In genomic region chr10:123519861-123520260, GRCh38 we compare ENCODE assay signal across 18 cellular contexts.
"Had no signal": no experiment of that assay in that cellular context is flagged by ENCODE, and none has a peak within 500 bp of the region (broad histone marks: within the 10 kb centered on the region; RNA-seq: fewer than 3 reads in every experiment).

No MANE protein-coding gene starts in this region.

- H3K4me3 ChIP-seq: gastrocnemius medialis, heart right ventricle, left lung, lower lobe of right lung, prostate gland, right lobe of liver, tibial artery, upper lobe of right lung had no signal

- H3K27me3 ChIP-seq: gastrocnemius medialis, right lobe of liver, upper lobe of right lung had no signal

- DNase-seq: cerebellar nuclear complex; effector CD4-positive, alpha-beta T cell; gastrocnemius medialis; heart right ventricle; hypothalamus; left lung; lower lobe of right lung; natural killer cell; nucleus accumbens; right lobe of liver; stimulated activated CD4-positive, alpha-beta T cell treated with anti-CD3 and anti-CD28 coated beads, Interleukin-4, amount 100 ng/mL, for 24 hours; tibial artery; upper lobe of right lung had no signal

- H3K4me1 ChIP-seq: gastrocnemius medialis, heart right ventricle, left lung, lower lobe of right lung, parathyroid adenoma, prostate gland, right lobe of liver, tibial artery, upper lobe of right lung had no signal

- H3K9ac ChIP-seq: parathyroid adenoma had no signal

- H3K36me3 ChIP-seq: gastrocnemius medialis, heart right ventricle, left lung, lower lobe of right lung, prostate gland, right lobe of liver, tibial artery, upper lobe of right lung had no signal

- H3K9me3 ChIP-seq: gastrocnemius medialis, heart right ventricle, left lung, lower lobe of right lung, prostate gland, right lobe of liver, tibial artery, upper lobe of right lung had no signal

- FAIRE-seq: colon, islet of Langerhans had no signal

- ATAC-seq: gastrocnemius medialis; heart right ventricle; left lung; lower lobe of right lung; natural killer cell; right lobe of liver; stimulated activated memory B cell treated with anti-CD40 and anti-IgM and Interleukin-4, amounts not matched to agents 10 μg/mL and 1 μg/mL and 100 μg/mL, for 72 hours; upper lobe of right lung had no signal

- H3K27ac ChIP-seq: gastrocnemius medialis, heart right ventricle, left lung, lower lobe of right lung, parathyroid adenoma, prostate gland, right lobe of liver, tibial artery, upper lobe of right lung had no signal
